In genomic region chr11:121372028-121372427, GRCh38 we compare ENCODE assay signal across 28 cellular contexts.
DNase-seq lines count a peak whose midpoint lies in the region; ATAC-seq and TF ChIP-seq lines count a peak whose summit lies in the region.
"Had no signal": no experiment of that assay in that cellular context is flagged by ENCODE, and none has a peak within 500 bp of the region (broad histone marks: within the 10 kb centered on the region; RNA-seq: fewer than 3 reads in every experiment).

No MANE protein-coding gene starts in this region.

- no peaks in the 10 kb centered on the region for H3K27me3 ChIP-seq in colonic mucosa
- H3K27me3 ChIP-seq: BE2C, brain microvascular endothelial cell, esophagus muscularis mucosa, hepatocyte, ovary, right atrium auricular region, vagina had no signal

- DNase-seq in activated naive CD4-positive, alpha-beta T cell treated with anti-CD3 and anti-CD28 coated beads, Interleukin-2, amount 10 ng/mL, durations not matched to agents 7 days and 5 days: no peak
- no peak for DNase-seq in activated naive CD4-positive, alpha-beta T cell (lab: John Stamatoyannopoulos, UW)
- peak; percentile 5 for DNase-seq in NCI-H2227 (lab: John Stamatoyannopoulos, UW; ENCODE audit: unreplicated experiment)
- DNase-seq in colonic mucosa: no peak
- no peak for DNase-seq in effector CD8-positive, alpha-beta T cell (lab: John Stamatoyannopoulos, UW)
- no peak for DNase-seq in cardiac septum (ENCODE audit: low spot score)
- no peak for DNase-seq in MV-4-11 (lab: John Stamatoyannopoulos, UW)
- DNase-seq: activated CD4-positive, alpha-beta memory T cell treated with anti-CD3 and anti-CD28 coated beads for 36 hours; activated CD4-positive, CD25-positive, alpha-beta regulatory T cell; activated gamma-delta T cell; BE2C; brain microvascular endothelial cell; left ventricle myocardium superior; midbrain; NCI-H1436; NCI-H345; nephron progenitor cell; ovary; SIG-M5; stimulated activated CD4-positive, alpha-beta T cell treated with anti-CD3 and anti-CD28 coated beads, Interleukin-12 subunit alpha, Interleukin-12 subunit beta, amount 100 ng/mL, for 4 hours; stimulated activated CD4-positive, alpha-beta T cell treated with anti-CD3 and anti-CD28 coated beads, Interleukin-4, amount 100 ng/mL, for 24 hours; stimulated activated naive CD8-positive, alpha-beta T cell treated with anti-CD3 and anti-CD28 coated beads, Interleukin-15, Interleukin-2, amounts not matched to agents 100 U/mL and 50 U/mL, for 24 hours had no signal

- no peak for TF ChIP-seq CTCF in colonic mucosa (IDR thresholded peaks at IDR 0.05)

- no peak overlapping the region for H3K4me3 ChIP-seq in colonic mucosa
- H3K4me3 ChIP-seq: esophagus muscularis mucosa, hepatocyte, ovary, right atrium auricular region, thoracic aorta, vagina had no signal

- ATAC-seq in HG02981 (IDR thresholded peaks at IDR 0.05; ENCODE audit: unreplicated experiment): no peak
- ATAC-seq: left ventricle myocardium superior; stimulated activated naive CD8-positive, alpha-beta T cell treated with anti-CD3 and anti-CD28 coated beads, Interleukin-15, Interleukin-2, amounts not matched to agents 100 U/mL and 50 U/mL, for 24 hours had no signal

- CTCF ChIA-PET in activated naive CD4-positive, alpha-beta T cell treated with anti-CD3 and anti-CD28 coated beads, Interleukin-2, amount 10 ng/mL, durations not matched to agents 7 days and 5 days (lab: Charles Lee): interaction anchor here (1.4 kb wide), 1 partner anchor 34 kb away, joined by 3 read pairs; no protein-coding TSS in a partner anchor

- no peaks in the 10 kb centered on the region for H3K27me3 Mint-ChIP-seq in activated naive CD4-positive, alpha-beta T cell treated with anti-CD3 and anti-CD28 coated beads, Interleukin-2, amount 10 ng/mL, durations not matched to agents 7 days and 5 days
- H3K27me3 Mint-ChIP-seq: activated CD4-positive, alpha-beta memory T cell treated with anti-CD3 and anti-CD28 coated beads for 36 hours had no signal

- peaks cover 67% of the 10 kb centered on the region for H3K4me1 Mint-ChIP-seq in activated naive CD4-positive, alpha-beta T cell treated with anti-CD3 and anti-CD28 coated beads, Interleukin-2, amount 10 ng/mL, durations not matched to agents 7 days and 5 days

- no peak overlapping the region for H3K4me3 Mint-ChIP-seq in activated naive CD4-positive, alpha-beta T cell treated with anti-CD3 and anti-CD28 coated beads, Interleukin-2, amount 10 ng/mL, durations not matched to agents 7 days and 5 days
- H3K4me3 Mint-ChIP-seq: activated CD4-positive, alpha-beta memory T cell treated with anti-CD3 and anti-CD28 coated beads for 36 hours; nephron progenitor cell had no signal

- intact Hi-C loops in colonic mucosa (cut with DNase I): no loop called here
- intact Hi-C loops in cardiac septum (cut with DNase I): no loop called here

- H3K27ac ChIP-seq in colonic mucosa: peak overlapping the region; percentile 20
- H3K27ac ChIP-seq: brain microvascular endothelial cell, esophagus muscularis mucosa, hepatocyte, ovary, right atrium auricular region, thoracic aorta, vagina had no signal

- H3K36me3 ChIP-seq in colonic mucosa: no peaks in the 10 kb centered on the region
- H3K36me3 ChIP-seq: BE2C, brain microvascular endothelial cell, esophagus muscularis mucosa, ovary, right atrium auricular region, thoracic aorta, vagina had no signal

- H3K9me3 Mint-ChIP-seq in activated naive CD4-positive, alpha-beta T cell treated with anti-CD3 and anti-CD28 coated beads, Interleukin-2, amount 10 ng/mL, durations not matched to agents 7 days and 5 days: peaks cover 15% of the 10 kb centered on the region
- H3K9me3 Mint-ChIP-seq: nephron progenitor cell had no signal

- H3K9ac ChIP-seq in colonic mucosa (ENCODE audit: low read depth in 2 of 2, low read length in 2 of 2): no peak overlapping the region

- H3K27ac Mint-ChIP-seq in activated naive CD4-positive, alpha-beta T cell treated with anti-CD3 and anti-CD28 coated beads, Interleukin-2, amount 10 ng/mL, durations not matched to agents 7 days and 5 days: peak overlapping the region; percentile 8
- H3K27ac Mint-ChIP-seq: activated CD4-positive, alpha-beta memory T cell treated with anti-CD3 and anti-CD28 coated beads for 36 hours; nephron progenitor cell had no signal

- H3K36me3 Mint-ChIP-seq in activated naive CD4-positive, alpha-beta T cell treated with anti-CD3 and anti-CD28 coated beads, Interleukin-2, amount 10 ng/mL, durations not matched to agents 7 days and 5 days: peaks cover 14% of the 10 kb centered on the region

- H3K9me3 ChIP-seq in colonic mucosa: no peaks in the 10 kb centered on the region
- H3K9me3 ChIP-seq: BE2C, esophagus muscularis mucosa, ovary, right atrium auricular region, thoracic aorta, vagina had no signal

- peaks cover 3% of the 10 kb centered on the region for H3K4me1 ChIP-seq in colonic mucosa
